Comparison of ENCODE assay signal across 12 cellular contexts in the genomic region with DNA sequence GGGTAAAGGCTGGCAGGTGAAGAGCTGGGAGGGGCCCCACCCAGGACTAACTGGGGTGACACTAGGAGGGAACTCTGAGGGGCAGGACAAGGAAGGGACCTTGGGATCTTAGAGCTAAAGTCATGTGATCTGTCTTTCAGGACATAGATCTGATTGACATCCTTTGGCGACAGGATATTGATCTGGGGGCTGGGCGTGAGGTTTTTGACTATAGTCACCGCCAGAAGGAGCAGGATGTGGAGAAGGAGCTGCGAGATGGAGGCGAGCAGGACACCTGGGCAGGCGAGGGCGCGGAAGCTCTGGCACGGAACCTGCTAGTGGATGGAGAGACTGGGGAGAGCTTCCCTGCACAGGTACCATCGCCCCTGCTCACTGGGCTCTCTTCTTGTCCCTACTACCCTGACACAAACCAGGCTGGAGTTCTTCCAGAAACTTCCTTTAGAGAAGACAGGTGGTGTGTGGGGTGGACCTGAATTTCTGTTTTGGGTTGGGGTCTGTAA. TPM values are rescaled to one million over a fixed set of nuclear protein-coding genes. Genes with fewer than 3 reads are reported as not detected.
DNase-seq lines count a peak whose midpoint lies in the region; ATAC-seq and TF ChIP-seq lines count a peak whose summit lies in the region.
"Had no signal": no experiment of that assay in that cellular context is flagged by ENCODE, and none has a peak within 500 bp of the region (broad histone marks: within the 10 kb centered on the region; RNA-seq: fewer than 3 reads in every experiment).

No MANE protein-coding gene starts in this region.

- DNase-seq in AG10803 (ENCODE audit: low read depth) (no peak), HCT116 (ENCODE audit: low read depth, low spot score) (no peak), Right ventricle myocardium superior (no peak), DMS114 treated with DMSO at 0.1 percent for 48 hours (lab: John Stamatoyannopoulos, UW; ENCODE audit: unreplicated experiment) (no peak), KG1 (lab: John Stamatoyannopoulos, UW) (no peak)
- no peak for DNase-seq in activated naive CD8-positive, alpha-beta T cell treated with anti-CD3 and anti-CD28 coated beads, Interleukin-2, amount 10 ng/mL, durations not matched to agents 7 days and 5 days
- DNase-seq: NCI-H524 had no signal

- H3K79me2 ChIP-seq in HCT116 (ENCODE audit: insufficient read depth, low read length), result peaks cover 60% of the 10 kb centered on the region

- intact Hi-C loops in HCT116 (cut with micrococcal nuclease) (no loop called here), Right ventricle myocardium superior (cut with DNase I) (no loop called here)

- no peak overlapping the region for H2AFZ ChIP-seq in HCT116 (ENCODE audit: low read depth, low read length, poor library complexity, severe bottlenecking)

- no peaks in the 10 kb centered on the region for H3K9me2 ChIP-seq in HCT116 (ENCODE audit: insufficient read depth)

- H3K4me2 ChIP-seq in HCT116 (ENCODE audit: low read length), result no peak overlapping the region

- no peak for ATAC-seq in HCT116
- no peak for ATAC-seq in activated naive CD8-positive, alpha-beta T cell treated with anti-CD3 and anti-CD28 coated beads, Interleukin-2, amount 10 ng/mL, durations not matched to agents 7 days and 5 days (ENCODE audit: low read depth)
- ATAC-seq in Right ventricle myocardium superior (ENCODE audit: poor library complexity), result no peak
- ATAC-seq in HG02885 (IDR thresholded peaks at IDR 0.05; ENCODE audit: poor library complexity, unreplicated experiment), result no peak
- ATAC-seq: heart left ventricle had no signal

- no peak for TF ChIP-seq POLR2A in HCT116 (IDR thresholded peaks at IDR 0.05; ENCODE audit: borderline replicate concordance, extremely low read depth, insufficient read depth, insufficient read length)

- H3K4me3 ChIP-seq in AG10803 (ENCODE audit: low read length) (peak overlapping the region; percentile 60), HCT116 (replicated peaks in 1 of 2; ENCODE audit: low read depth in 1 of 2, low read length in 2 of 2) (no peak overlapping the region), mesodermal cell (ENCODE audit: extremely low read depth, insufficient read depth, low read length, poor library complexity, severe bottlenecking) (peak overlapping the region; percentile 53)
- H3K4me3 ChIP-seq: cardiac muscle cell had no signal

- peaks cover 9 to 11% of the 10 kb centered on the region in 2 experiments for H3K4me1 ChIP-seq in HCT116 (ENCODE audit: control insufficient read depth in 1 of 2, insufficient read depth in 2 of 2, low read length in 2 of 2)
- H3K4me1 ChIP-seq in mesodermal cell (ENCODE audit: control insufficient read depth, insufficient read depth, low read length, poor library complexity, severe bottlenecking), result peaks cover 37% of the 10 kb centered on the region

- WGBS in mesodermal cell (ENCODE audit: insufficient coverage in 2 of 2), 2 experiments, result 87 to 88% methylated on average over 6 to 9 of the region's 10 CpGs

- H3K36me3 ChIP-seq in HCT116 (ENCODE audit: control insufficient read depth in 1 of 2, insufficient read depth in 2 of 2, low read length in 2 of 2), result peaks cover 47 to 73% of the 10 kb centered on the region in 2 experiments
- peaks cover 79% of the 10 kb centered on the region for H3K36me3 ChIP-seq in mesodermal cell (ENCODE audit: control insufficient read depth, insufficient read depth, low read length)

- H3K27me3 ChIP-seq in HCT116 (ENCODE audit: insufficient read depth, low read length), result no peaks in the 10 kb centered on the region
- H3K27me3 ChIP-seq: cardiac muscle cell, heart left ventricle had no signal

- H3K4me1 Mint-ChIP-seq in activated naive CD8-positive, alpha-beta T cell treated with anti-CD3 and anti-CD28 coated beads, Interleukin-2, amount 10 ng/mL, durations not matched to agents 7 days and 5 days, result peaks cover 37% of the 10 kb centered on the region

- H3K27ac ChIP-seq in HCT116 (ENCODE audit: low read depth, low read length) (no peak overlapping the region), mesodermal cell (ENCODE audit: low read depth, low read length, severe bottlenecking) (peak overlapping the region; percentile 85)
- H3K27ac ChIP-seq: cardiac muscle cell, VCaP had no signal

- BruUV-seq in HCT116 (replicated peaks; lab: Mats Ljungman, UMichigan), result no TSS peak

- no peak for TF ChIP-seq RAD21 in HCT116 (IDR thresholded peaks at IDR 0.05; ENCODE audit: low read depth)

- H3K36me3 Mint-ChIP-seq in activated naive CD8-positive, alpha-beta T cell treated with anti-CD3 and anti-CD28 coated beads, Interleukin-2, amount 10 ng/mL, durations not matched to agents 7 days and 5 days, result peaks cover 47% of the 10 kb centered on the region

- no peaks in the 10 kb centered on the region for H3K9me3 Mint-ChIP-seq in activated naive CD8-positive, alpha-beta T cell treated with anti-CD3 and anti-CD28 coated beads, Interleukin-2, amount 10 ng/mL, durations not matched to agents 7 days and 5 days

- CTCF ChIA-PET in HCT116 (lab: Charles Lee), result interaction anchor here (1.2 to 2.2 kb wide), 3 partner anchors 12 to 30 kb away, joined by 3 to 7 read pairs (median 3); no protein-coding TSS in a partner anchor

- H3K9ac ChIP-seq in HCT116 (ENCODE audit: low read length), result no peak overlapping the region

- H4K20me1 ChIP-seq in HCT116 (ENCODE audit: insufficient read depth), result no peaks in the 10 kb centered on the region; the same call in 1 of the 2 replicates

- no peak for TF ChIP-seq CTCF in AG10803 (conservative IDR thresholded peaks at IDR 0.05; ENCODE audit: low read length)
- TF ChIP-seq CTCF in HCT116 (IDR thresholded peaks at IDR 0.05 in 2 of 3, conservative IDR thresholded peaks at IDR 0.05 in 1 of 3; ENCODE audit: borderline replicate concordance in 1 of 3, insufficient read depth in 1 of 3, low read depth in 2 of 3, low read length in 2 of 3), result no peak

- H3K4me3 Mint-ChIP-seq in activated naive CD8-positive, alpha-beta T cell treated with anti-CD3 and anti-CD28 coated beads, Interleukin-2, amount 10 ng/mL, durations not matched to agents 7 days and 5 days, result no peak overlapping the region

- RAD21 ChIA-PET in HCT116 (lab: Charles Lee; ENCODE audit: low non-redundant PET in 1 of 2, low total read pairs in 2 of 2, uncharacterized antibody in 2 of 2, unreplicated experiment in 2 of 2), result no interaction called here

- peak overlapping the region; percentile 68 for H3K27ac Mint-ChIP-seq in activated naive CD8-positive, alpha-beta T cell treated with anti-CD3 and anti-CD28 coated beads, Interleukin-2, amount 10 ng/mL, durations not matched to agents 7 days and 5 days

- H3K9me3 ChIP-seq in HCT116 (ENCODE audit: control insufficient read depth in 1 of 2, insufficient read depth in 1 of 2, low read depth in 1 of 2, low read length in 2 of 2) (no peaks in the 10 kb centered on the region), mesodermal cell (ENCODE audit: control insufficient read depth, low read length) (no peaks in the 10 kb centered on the region)
- H3K9me3 ChIP-seq: heart left ventricle had no signal

- POLR2A ChIA-PET in HCT116 (lab: Charles Lee), result interaction anchor here (0.9 to 13.2 kb wide), 4 partner anchors 7 to 44 kb away, joined by 4 to 114 read pairs (median 6); a partner anchor contains a TSS
- POLR2A ChIA-PET in activated naive CD8-positive, alpha-beta T cell treated with anti-CD3 and anti-CD28 coated beads, Interleukin-2, amount 10 ng/mL, durations not matched to agents 7 days and 5 days (lab: Charles Lee), result interaction anchor here (1.1 to 1.4 kb wide), 2 partner anchors 9 to 13 kb away, joined by 4 read pairs; no protein-coding TSS in a partner anchor

- no peaks in the 10 kb centered on the region for H3K27me3 Mint-ChIP-seq in activated naive CD8-positive, alpha-beta T cell treated with anti-CD3 and anti-CD28 coated beads, Interleukin-2, amount 10 ng/mL, durations not matched to agents 7 days and 5 days

TF ChIP-seq in HCT116, 20 proteins besides CTCF, POLR2A, EP300 and RAD21:
- TF ChIP-seq EGR1 (IDR thresholded peaks at IDR 0.05; ENCODE audit: low read depth) (no peak), POLR2AphosphoS5 (IDR thresholded peaks at IDR 0.05; ENCODE audit: low read depth, low read length) (peak; percentile 14; the same call in 1 of the 2 replicates)
TF ChIP-seq in HCT116: peak in this region for 1.

RNA-seq across cellular contexts. Expression of a gene that starts 8.1 kb away (rescaled TPM):
- total RNA-seq in HCT116 (2021; ENCODE audit: unreplicated experiment), result 135 TPM
- 157 and 172 TPM in 2 replicates for polyA plus RNA-seq in HCT116 (2012)
- total RNA-seq in activated naive CD8-positive, alpha-beta T cell treated with anti-CD3 and anti-CD28 coated beads, Interleukin-2, amount 10 ng/mL, durations not matched to agents 7 days and 5 days, result 10 to 100 TPM; 62.2 to 63.1 TPM
- 143 TPM for polyA plus RNA-seq in mesodermal cell (2013, experiment 1 of 2)
- 107 TPM for polyA plus RNA-seq in mesodermal cell (2013, experiment 2 of 2)
- 911 TPM for total RNA-seq in Right ventricle myocardium superior

RNA-seq across cellular contexts. Expression of a gene that starts 18.7 kb away (rescaled TPM):
- not detected for total RNA-seq in HCT116 (2021; ENCODE audit: unreplicated experiment)
- polyA plus RNA-seq in HCT116 (2012), result 0.14 TPM in 1 of 2 replicates, not detected in the other
- 1 to 10 TPM; 6.1 to 8.8 TPM for total RNA-seq in activated naive CD8-positive, alpha-beta T cell treated with anti-CD3 and anti-CD28 coated beads, Interleukin-2, amount 10 ng/mL, durations not matched to agents 7 days and 5 days
- 5.7 TPM for polyA plus RNA-seq in mesodermal cell (2013, experiment 1 of 2)
- polyA plus RNA-seq in mesodermal cell (2013, experiment 2 of 2), result 8.0 TPM
- total RNA-seq in Right ventricle myocardium superior, result 49.2 TPM

RNA-seq across cellular contexts. Expression of a gene that starts 45.0 kb away (rescaled TPM):
- 136 TPM for total RNA-seq in HCT116 (2021; ENCODE audit: unreplicated experiment)
- polyA plus RNA-seq in HCT116 (2012), result 47.8 and 66.8 TPM in 2 replicates
- 10 to 100 TPM; 55.1 to 56.0 TPM for total RNA-seq in activated naive CD8-positive, alpha-beta T cell treated with anti-CD3 and anti-CD28 coated beads, Interleukin-2, amount 10 ng/mL, durations not matched to agents 7 days and 5 days
- 146 TPM for polyA plus RNA-seq in mesodermal cell (2013, experiment 1 of 2)
- 152 TPM for polyA plus RNA-seq in mesodermal cell (2013, experiment 2 of 2)
- 31.7 TPM for total RNA-seq in Right ventricle myocardium superior

RNA-seq across cellular contexts. Expression of a gene that starts 51.3 kb away (rescaled TPM):
- total RNA-seq in HCT116 (2021; ENCODE audit: unreplicated experiment) (26.8 TPM), Right ventricle myocardium superior (11.8 TPM)
- polyA plus RNA-seq in HCT116 (2012), result 15.4 and 20.6 TPM in 2 replicates
- 10 to 100 TPM; 31.3 to 36.8 TPM for total RNA-seq in activated naive CD8-positive, alpha-beta T cell treated with anti-CD3 and anti-CD28 coated beads, Interleukin-2, amount 10 ng/mL, durations not matched to agents 7 days and 5 days
- polyA plus RNA-seq in mesodermal cell (2013, experiment 1 of 2), result 13.7 TPM
- 11.5 TPM for polyA plus RNA-seq in mesodermal cell (2013, experiment 2 of 2)

Comparison
In these comparisons a context has a peak if more than half of its experiments do, and no peak if none do; other contexts are left out.
1. H3K4me3 ChIP-seq: peak in AG10803 (single experiment) and mesodermal cell (single experiment); none in HCT116 (0 of 2).